In the genomic region with DNA sequence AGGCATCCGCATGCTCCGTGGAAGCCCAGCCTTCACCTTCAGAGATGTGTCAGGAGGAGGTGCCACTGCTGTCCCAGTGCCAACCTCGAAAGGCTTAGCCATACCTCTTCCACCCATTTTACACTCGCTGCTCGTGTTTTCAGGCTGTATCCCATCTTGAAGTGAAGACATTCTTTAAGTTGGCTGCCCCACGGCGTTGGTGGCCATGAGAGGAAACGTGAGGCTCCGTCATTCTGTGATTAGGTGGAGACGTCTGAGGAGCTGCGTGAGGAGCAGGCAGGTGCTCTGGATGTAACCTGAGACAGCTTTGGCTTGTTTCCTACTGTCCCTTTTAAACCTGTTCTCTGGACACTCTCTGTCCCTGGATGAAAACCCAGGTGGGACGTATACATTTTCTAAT, we compare ENCODE assay signal across 24 cellular contexts.
"Had no signal": no experiment of that assay in that cellular context is flagged by ENCODE, and none has a peak within 500 bp of the region (broad histone marks: within the 10 kb centered on the region; RNA-seq: fewer than 3 reads in every experiment).

No MANE protein-coding gene starts in this region.

- H3K27me3 ChIP-seq: cardiac muscle cell, colonic mucosa, hepatocyte, pancreas, tibial nerve had no signal

- H3K4me3 Mint-ChIP-seq: activated naive CD8-positive, alpha-beta T cell; mesothelial cell of epicardium; naive thymus-derived CD4-positive, alpha-beta T cell; stimulated activated naive B cell treated with anti-CD40 and anti-IgM and Interleukin-4, amounts not matched to agents 10 μg/mL and 1 μg/mL and 100 μg/mL, for 72 hours; T-helper 1 cell treated with Interleukin-12 subunit alpha and Interleukin-12 subunit beta and Interleukin-4 antibody, amounts not matched to agents 30 μg/mL and 1 μg/mL, for 36 hours had no signal

- H3K36me3 Mint-ChIP-seq: activated naive CD8-positive, alpha-beta T cell; mesothelial cell of epicardium; naive thymus-derived CD4-positive, alpha-beta T cell; stimulated activated naive B cell treated with anti-CD40 and anti-IgM and Interleukin-4, amounts not matched to agents 10 μg/mL and 1 μg/mL and 100 μg/mL, for 72 hours had no signal

- H3K9me3 Mint-ChIP-seq: mesothelial cell of epicardium; naive thymus-derived CD4-positive, alpha-beta T cell; stimulated activated naive B cell treated with anti-CD40 and anti-IgM and Interleukin-4, amounts not matched to agents 10 μg/mL and 1 μg/mL and 100 μg/mL, for 72 hours; T-helper 1 cell treated with Interleukin-12 subunit alpha and Interleukin-12 subunit beta and Interleukin-4 antibody, amounts not matched to agents 30 μg/mL and 1 μg/mL, for 36 hours had no signal

- H3K4me3 ChIP-seq: cardiac muscle cell, colonic mucosa, hepatocyte, pancreas, psoas muscle, smooth muscle cell, tibial nerve had no signal

- H3K27ac Mint-ChIP-seq: activated naive CD8-positive, alpha-beta T cell; mesothelial cell of epicardium; naive thymus-derived CD4-positive, alpha-beta T cell; stimulated activated naive B cell treated with anti-CD40 and anti-IgM and Interleukin-4, amounts not matched to agents 10 μg/mL and 1 μg/mL and 100 μg/mL, for 72 hours; T-helper 1 cell treated with Interleukin-12 subunit alpha and Interleukin-12 subunit beta and Interleukin-4 antibody, amounts not matched to agents 30 μg/mL and 1 μg/mL, for 36 hours had no signal

- DNase-seq: activated CD4-positive, alpha-beta T cell treated with anti-CD3 and anti-CD28 coated beads for 48 hours; activated CD4-positive, alpha-beta T cell treated with anti-CD3 and anti-CD28 coated beads, Interleukin-2, amount 50 U/mL, for 48 hours; activated CD8-positive, alpha-beta memory T cell treated with anti-CD3 and anti-CD28 coated beads for 24 hours; activated effector memory CD4-positive, alpha-beta T cell treated with Interleukin-2 at 50 U/mL for 16 hours; activated naive CD4-positive, alpha-beta T cell treated with Interleukin-2 at 50 U/mL for 16 hours; anterior cingulate cortex; cerebellar nuclear complex; colonic mucosa; effector CD8-positive, alpha-beta T cell; left cardiac atrium; naive thymus-derived CD4-positive, alpha-beta T cell; pancreas; psoas muscle; stimulated activated CD4-positive, alpha-beta T cell treated with anti-CD3 and anti-CD28 coated beads, Interleukin-2, amount 100 ng/mL, for 24 hours; stimulated activated naive B cell treated with anti-CD40 and anti-IgM and Interleukin-4, amounts not matched to agents 10 μg/mL and 1 μg/mL and 100 μg/mL, for 72 hours; T-helper 9 cell; WERI-Rb-1 had no signal

- H3K27ac ChIP-seq: cardiac muscle cell, colonic mucosa, hepatocyte, pancreas, psoas muscle, tibial nerve, WERI-Rb-1 had no signal

- H3K4me1 ChIP-seq: colonic mucosa, pancreas, psoas muscle had no signal

- H3K4me1 Mint-ChIP-seq: mesothelial cell of epicardium; stimulated activated naive B cell treated with anti-CD40 and anti-IgM and Interleukin-4, amounts not matched to agents 10 μg/mL and 1 μg/mL and 100 μg/mL, for 72 hours had no signal

- H3K9me3 ChIP-seq: colonic mucosa, pancreas, psoas muscle, tibial nerve had no signal

- H3K36me3 ChIP-seq: cardiac muscle cell, colonic mucosa, pancreas, tibial nerve, WERI-Rb-1 had no signal
